Comparison of ENCODE assay signal across 1 cellular context in the genomic region with DNA sequence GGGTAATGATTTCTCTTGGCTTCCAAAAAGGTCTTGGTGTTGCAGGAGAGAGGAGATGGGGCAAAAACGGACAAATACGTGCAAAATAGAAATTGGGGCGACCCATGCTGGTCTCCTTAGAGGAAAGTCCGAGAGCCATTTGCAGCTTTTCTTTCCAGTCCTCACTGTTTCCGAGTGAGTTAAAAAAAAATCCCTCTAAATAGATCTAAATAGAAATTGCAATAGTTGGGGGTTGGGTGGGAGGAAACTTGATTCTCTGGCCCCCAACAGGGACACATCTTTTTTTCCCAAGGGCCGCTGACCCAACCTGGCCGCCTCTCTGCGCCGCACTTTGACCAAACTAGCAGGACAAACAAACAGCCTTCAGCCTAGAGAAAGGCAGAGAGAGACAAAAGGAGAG.
TF ChIP-seq lines count a peak whose summit lies in the region.

No MANE protein-coding gene starts in this region.

TF ChIP-seq in IMR-90, 13 proteins besides CTCF, POLR2A, EP300 and RAD21:
- TF ChIP-seq, protein P1, sequence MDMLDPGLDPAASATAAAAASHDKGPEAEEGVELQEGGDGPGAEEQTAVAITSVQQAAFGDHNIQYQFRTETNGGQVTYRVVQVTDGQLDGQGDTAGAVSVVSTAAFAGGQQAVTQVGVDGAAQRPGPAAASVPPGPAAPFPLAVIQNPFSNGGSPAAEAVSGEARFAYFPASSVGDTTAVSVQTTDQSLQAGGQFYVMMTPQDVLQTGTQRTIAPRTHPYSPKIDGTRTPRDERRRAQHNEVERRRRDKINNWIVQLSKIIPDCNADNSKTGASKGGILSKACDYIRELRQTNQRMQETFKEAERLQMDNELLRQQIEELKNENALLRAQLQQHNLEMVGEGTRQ (IDR thresholded peaks at IDR 0.05; ENCODE audit: low read depth, low read length), result no peak
- TF ChIP-seq RFX5 (IDR thresholded peaks at IDR 0.05; ENCODE audit: low read depth, low read length) (no peak), SMC3 (IDR thresholded peaks at IDR 0.05; ENCODE audit: low read depth, low read length) (no peak), CEBPB (IDR thresholded peaks at IDR 0.05; ENCODE audit: low read depth, low read length) (no peak)
